ENCODE assay signal across 30 cellular contexts in genomic region chr3:150277444-150277843, GRCh38.
DNase-seq lines count a peak whose midpoint lies in the region; ATAC-seq, FAIRE-seq and TF ChIP-seq lines count a peak whose summit lies in the region.
"Had no signal": no experiment of that assay in that cellular context is flagged by ENCODE, and none has a peak within 500 bp of the region (broad histone marks: within the 10 kb centered on the region; RNA-seq: fewer than 3 reads in every experiment).

No MANE protein-coding gene starts in this region.

- no peak overlapping the region for H2AK9ac ChIP-seq in IMR-90 (replicated peaks; ENCODE audit: low read depth, low read length, poor library complexity)

- FAIRE-seq in endothelial cell of umbilical vein (lab: Jason Lieb, UNC) = no peak
- FAIRE-seq: A549, GM12878 had no signal

- intact Hi-C loops in IMR-90 (cut with micrococcal nuclease) = no loop called here
- intact Hi-C loops in endothelial cell of umbilical vein (cut with micrococcal nuclease) = no loop called here
- intact Hi-C loops in mucosa of descending colon (cut with DNase I, micrococcal nuclease) = no loop called here
- intact Hi-C loops in Right ventricle myocardium superior (cut with DNase I) = no loop called here

- H3K9me3 Mint-ChIP-seq in type B pancreatic cell = no peaks in the 10 kb centered on the region
- H3K9me3 Mint-ChIP-seq in activated T-helper 17 cell treated with anti-CD3 and anti-CD28 coated beads, Interleukin-2, amount 50 U/mL, for 72 hours = no peaks in the 10 kb centered on the region
- H3K9me3 Mint-ChIP-seq: CD4-positive, alpha-beta T cell had no signal

- H3K4me3 Mint-ChIP-seq in type B pancreatic cell = peak overlapping the region; percentile 15
- no peak overlapping the region for H3K4me3 Mint-ChIP-seq in activated T-helper 17 cell treated with anti-CD3 and anti-CD28 coated beads, Interleukin-2, amount 50 U/mL, for 72 hours
- H3K4me3 Mint-ChIP-seq: CD4-positive, alpha-beta T cell; IgD-negative memory B cell had no signal

- POLR2A ChIA-PET in IMR-90 (lab: Charles Lee; ENCODE audit: unreplicated experiment) (no interaction called here), endothelial cell of umbilical vein (lab: Charles Lee) (no interaction called here)

- no peak for DNase-seq in IMR-90
- no peak for DNase-seq in endothelial cell of umbilical vein (ENCODE audit: low read depth, low spot score)
- DNase-seq in mucosa of descending colon = no peak
- DNase-seq in type B pancreatic cell (ENCODE audit: extremely low spot score, unreplicated experiment) = no peak
- DNase-seq in Right ventricle myocardium superior = no peak
- DNase-seq in left lobe of liver (ENCODE audit: low spot score) = no peak
- DNase-seq: AML-193; CD4-positive, alpha-beta T cell; COR-L47; DMS53; GDM1; GOT3; HCEC 1CT; MM.1S; NCI-H1048; NCI-H1417; NCI-H1694; NCI-H2029 treated with DMSO at 0.1 percent for 48 hours; NCI-H446 treated with DMSO at 0.1 percent for 48 hours; NCI-H526 treated with DMSO at 0.1 percent for 48 hours; PC-9; SHP77 treated with DMSO at 0.1 percent for 48 hours had no signal

- H3K27ac Mint-ChIP-seq in type B pancreatic cell = peak overlapping the region; percentile 31
- no peak overlapping the region for H3K27ac Mint-ChIP-seq in activated T-helper 17 cell treated with anti-CD3 and anti-CD28 coated beads, Interleukin-2, amount 50 U/mL, for 72 hours
- H3K27ac Mint-ChIP-seq: CD4-positive, alpha-beta T cell; IgD-negative memory B cell had no signal

- no peak overlapping the region; a peak in 1 of 4 replicates for H4K8ac ChIP-seq in IMR-90 (ENCODE audit: low read depth in 2 of 2, low read length in 2 of 2)

- no peak overlapping the region for H2BK5ac ChIP-seq in IMR-90 (ENCODE audit: low read depth, low read length, poor library complexity, severe bottlenecking)

- BruUV-seq in IMR-90 (replicated peaks; lab: Mats Ljungman, UMichigan) (no TSS peak), endothelial cell of umbilical vein (replicated peaks; lab: Mats Ljungman, UMichigan) (no TSS peak)

- H3K79me2 ChIP-seq in endothelial cell of umbilical vein (ENCODE audit: control insufficient read depth, insufficient read depth, low read length) = no peaks in the 10 kb centered on the region

- H3K4me3 ChIP-seq in IMR-90 (ENCODE audit: insufficient read depth, low read depth, low read length) (no peak overlapping the region), endothelial cell of umbilical vein (replicated peaks in 1 of 3; ENCODE audit: insufficient read depth in 1 of 3, low read depth in 1 of 3, low read length in 3 of 3) (no peak overlapping the region), mucosa of descending colon (no peak overlapping the region)
- H3K4me3 ChIP-seq: A549; BLaER1 treated with 17β-estradiol and CSF1 and Interleukin-3, amounts not matched to agents 10 nM and 100 nM; GM12878; PC-9 had no signal

- H4K91ac ChIP-seq in IMR-90 (ENCODE audit: insufficient read depth, low read depth, low read length) = 0 out of 2 replicates have a peak overlapping the region, but pooled peaks have one; percentile 6

- 0 out of 2 replicates have a peak overlapping the region, but pooled peaks have one; percentile 20 for H2AK5ac ChIP-seq in IMR-90 (ENCODE audit: low read depth, low read length)

- H4K5ac ChIP-seq in IMR-90 (ENCODE audit: low read depth, low read length) = no peak overlapping the region

- dilution Hi-C loops in IMR-90 (cut with HindIII; ENCODE audit: low sequenced_read_pairs, unreplicated experiment) = no loop called here
- dilution Hi-C loops in endothelial cell of umbilical vein (cut with MboI; ENCODE audit: extremely low pct_ligation_motif_present, low sequenced_read_pairs) = no loop called here

- TF ChIP-seq RAD21 in IMR-90 (IDR thresholded peaks at IDR 0.05; ENCODE audit: low read length) = no peak

- peaks cover 6% of the 10 kb centered on the region for H3K4me1 ChIP-seq in IMR-90 (ENCODE audit: control insufficient read depth, insufficient read depth, low read length)
- peaks cover 10% of the 10 kb centered on the region for H3K4me1 ChIP-seq in endothelial cell of umbilical vein (ENCODE audit: control insufficient read depth, extremely low read depth, insufficient read depth, low read length)
- peaks cover 14% of the 10 kb centered on the region for H3K4me1 ChIP-seq in mucosa of descending colon (ENCODE audit: low read depth)
- H3K4me1 ChIP-seq: A549 had no signal

- H3K9ac ChIP-seq in IMR-90 (ENCODE audit: low read depth, low read length) (no peak overlapping the region), endothelial cell of umbilical vein (replicated peaks; ENCODE audit: extremely low read depth, insufficient read depth, low read length) (no peak overlapping the region)
- H3K9ac ChIP-seq: BLaER1 treated with 17β-estradiol and CSF1 and Interleukin-3, amounts not matched to agents 10 nM and 100 nM; KMS-11 had no signal

- H4K20me1 ChIP-seq in IMR-90 (ENCODE audit: insufficient read depth, low read length) = no peaks in the 10 kb centered on the region
- H4K20me1 ChIP-seq in endothelial cell of umbilical vein (replicated peaks; ENCODE audit: control insufficient read depth, extremely low read depth, insufficient read depth, low read length) = no peaks in the 10 kb centered on the region
- H4K20me1 ChIP-seq: BLaER1 treated with 17β-estradiol and CSF1 and Interleukin-3, amounts not matched to agents 10 nM and 100 nM had no signal

- no peak overlapping the region for H3K56ac ChIP-seq in IMR-90 (ENCODE audit: extremely low read depth, insufficient read depth, low read length)

- no peaks in the 10 kb centered on the region for H3K36me3 ChIP-seq in IMR-90 (ENCODE audit: control insufficient read depth, insufficient read depth, low read length)
- H3K36me3 ChIP-seq in endothelial cell of umbilical vein (ENCODE audit: control insufficient read depth in 2 of 2, extremely low read depth in 1 of 2, insufficient read depth in 2 of 2, low read length in 2 of 2) = no peaks in the 10 kb centered on the region
- no peaks in the 10 kb centered on the region for H3K36me3 ChIP-seq in mucosa of descending colon (ENCODE audit: low read depth)
- H3K36me3 ChIP-seq: BLaER1 treated with 17β-estradiol and CSF1 and Interleukin-3, amounts not matched to agents 10 nM and 100 nM had no signal

- H3K36me3 Mint-ChIP-seq in type B pancreatic cell = no peaks in the 10 kb centered on the region
- no peaks in the 10 kb centered on the region for H3K36me3 Mint-ChIP-seq in activated T-helper 17 cell treated with anti-CD3 and anti-CD28 coated beads, Interleukin-2, amount 50 U/mL, for 72 hours (ENCODE audit: low read depth)
- H3K36me3 Mint-ChIP-seq: IgD-negative memory B cell had no signal

- no peak overlapping the region for H2BK20ac ChIP-seq in IMR-90 (ENCODE audit: low read depth, low read length)

- no peak overlapping the region for H3K4ac ChIP-seq in IMR-90 (ENCODE audit: low read depth, low read length)

- H2BK15ac ChIP-seq in IMR-90 (ENCODE audit: low read depth, low read length) = no peak overlapping the region; the same call in 2 of the 3 replicates

- H3K27ac ChIP-seq in IMR-90 (ENCODE audit: insufficient read depth, low read length) (no peak overlapping the region), endothelial cell of umbilical vein (ENCODE audit: insufficient read depth, low read depth, low read length) (peak overlapping the region; percentile 18)
- H3K27ac ChIP-seq: A549; BLaER1 treated with 17β-estradiol and CSF1 and Interleukin-3, amounts not matched to agents 10 nM and 100 nM; KMS-11; PC-9; RWPE1 had no signal

- in situ Hi-C loops in IMR-90 (cut with MboI; ENCODE audit: low sequenced_read_pairs) = no loop called here

- TF ChIP-seq POLR2A in IMR-90 (IDR thresholded peaks at IDR 0.05; ENCODE audit: low read depth, low read length) = no peak
- TF ChIP-seq POLR2A in endothelial cell of umbilical vein (IDR thresholded peaks at IDR 0.05; ENCODE audit: low read depth, low read length) = no peak

- H3K9me3 ChIP-seq in IMR-90 (ENCODE audit: control insufficient read depth, insufficient read depth, low read length) (peaks cover 3% of the 10 kb centered on the region; the same call in 1 of the 2 replicates), endothelial cell of umbilical vein (replicated peaks; ENCODE audit: control insufficient read depth, insufficient read depth, low read length) (no peaks in the 10 kb centered on the region), mucosa of descending colon (no peaks in the 10 kb centered on the region)
- H3K9me3 ChIP-seq: A549 had no signal

- no peaks in the 10 kb centered on the region for H3K79me1 ChIP-seq in IMR-90 (ENCODE audit: low read depth in 1 of 2, low read length in 2 of 2)

- TF ChIP-seq CTCF in IMR-90 (conservative IDR thresholded peaks at IDR 0.05; ENCODE audit: low read depth, low read length) = no peak
- no peak for TF ChIP-seq CTCF in endothelial cell of umbilical vein (IDR thresholded peaks at IDR 0.05; ENCODE audit: extremely low read depth in 1 of 2, insufficient read depth in 1 of 2, low read depth in 1 of 2, low read length in 2 of 2)
- no peak for TF ChIP-seq CTCF in mucosa of descending colon (IDR thresholded peaks at IDR 0.05)
- TF ChIP-seq CTCF in type B pancreatic cell (conservative IDR thresholded peaks at IDR 0.05) = no peak

- H2AFZ ChIP-seq in IMR-90 (replicated peaks; ENCODE audit: low read length, poor library complexity) = no peak overlapping the region
- no peak overlapping the region for H2AFZ ChIP-seq in endothelial cell of umbilical vein (ENCODE audit: low read depth, low read length)
- H2AFZ ChIP-seq: PC-9 had no signal

- no peak overlapping the region for H2BK120ac ChIP-seq in IMR-90 (ENCODE audit: low read depth, low read length)

- no peaks in the 10 kb centered on the region for H3K27me3 ChIP-seq in IMR-90 (ENCODE audit: control insufficient read depth, insufficient read depth, low read length)
- H3K27me3 ChIP-seq in endothelial cell of umbilical vein (ENCODE audit: control insufficient read depth in 2 of 2, insufficient read depth in 2 of 2, low read length in 2 of 2) = no peaks in the 10 kb centered on the region
- H3K27me3 ChIP-seq: BLaER1 treated with 17β-estradiol and CSF1 and Interleukin-3, amounts not matched to agents 10 nM and 100 nM had no signal

- peak overlapping the region; percentile 57 for H3K18ac ChIP-seq in IMR-90 (ENCODE audit: low read depth, low read length)

- peaks cover 43% of the 10 kb centered on the region for H3K4me1 Mint-ChIP-seq in type B pancreatic cell (ENCODE audit: unreplicated experiment)
- no peaks in the 10 kb centered on the region for H3K4me1 Mint-ChIP-seq in activated T-helper 17 cell treated with anti-CD3 and anti-CD28 coated beads, Interleukin-2, amount 50 U/mL, for 72 hours
- H3K4me1 Mint-ChIP-seq: IgD-negative memory B cell had no signal

- H3K14ac ChIP-seq in IMR-90 (replicated peaks; ENCODE audit: low read depth, low read length) = no peak overlapping the region

- H3K4me2 ChIP-seq in IMR-90 (ENCODE audit: low read depth, low read length) (no peak overlapping the region), endothelial cell of umbilical vein (ENCODE audit: insufficient read depth, low read length) (peak overlapping the region; percentile 59)
- H3K4me2 ChIP-seq: A549; BLaER1 treated with 17β-estradiol and CSF1 and Interleukin-3, amounts not matched to agents 10 nM and 100 nM; KMS-11; PC-9 had no signal

- ATAC-seq in IMR-90 (ENCODE audit: low read depth) (no peak), mucosa of descending colon (peak; percentile 52), Right ventricle myocardium superior (ENCODE audit: poor library complexity) (no peak), left lobe of liver (no peak)
- no peak for ATAC-seq in activated T-helper 17 cell treated with anti-CD3 and anti-CD28 coated beads, Interleukin-2, amount 50 U/mL, for 72 hours (replicated peaks)
- ATAC-seq: A549, GM12878, SK-N-SH treated with all-trans-retinoic acid at 6 μM for 48 hours had no signal

- H3K23ac ChIP-seq in IMR-90 (ENCODE audit: low read depth, low read length) = no peak overlapping the region

- H3K27me3 Mint-ChIP-seq in type B pancreatic cell = no peaks in the 10 kb centered on the region
- H3K27me3 Mint-ChIP-seq in activated T-helper 17 cell treated with anti-CD3 and anti-CD28 coated beads, Interleukin-2, amount 50 U/mL, for 72 hours = peaks cover 21% of the 10 kb centered on the region

- CTCF ChIA-PET in IMR-90 (lab: Yijun Ruan, JAX) (interaction anchor here (1.0 kb wide), 1 partner anchor 9 kb away, joined by 4 read pairs; no protein-coding TSS in a partner anchor), endothelial cell of umbilical vein (lab: Charles Lee) (interaction anchor here (1.0 to 1.2 kb wide), 2 partner anchors 9 to 29 kb away, joined by 3 read pairs; no protein-coding TSS in a partner anchor)

- H3K9me1 ChIP-seq in IMR-90 (ENCODE audit: insufficient read depth, low read length) (no peaks in the 10 kb centered on the region), endothelial cell of umbilical vein (replicated peaks; ENCODE audit: control insufficient read depth, extremely low read depth, insufficient read depth, low read length) (no peaks in the 10 kb centered on the region)
